Comparison of ENCODE assay signal across 26 cellular contexts in genomic region chr7:114158275-114158674, GRCh38.
"Had no signal": no experiment of that assay in that cellular context is flagged by ENCODE, and none has a peak within 500 bp of the region (broad histone marks: within the 10 kb centered on the region; RNA-seq: fewer than 3 reads in every experiment).

No MANE protein-coding gene starts in this region.

- H3K9me3 ChIP-seq: esophagus muscularis mucosa, left lung, prostate gland, sigmoid colon, testis, tibial artery had no signal

- H3K4me3 ChIP-seq: dorsolateral prefrontal cortex, esophagus muscularis mucosa, left lung, prostate gland, sigmoid colon, testis, tibial artery had no signal

- H3K27me3 ChIP-seq: esophagus muscularis mucosa, left lung, sigmoid colon, testis, tibial artery had no signal

- H3K4me1 ChIP-seq: left lung, prostate gland, testis, tibial artery had no signal

- ATAC-seq: left cardiac atrium; left lung; naive thymus-derived CD4-positive, alpha-beta T cell; right cardiac atrium; stimulated activated memory B cell treated with anti-CD40 and anti-IgM and Interleukin-4, amounts not matched to agents 10 μg/mL and 1 μg/mL and 100 μg/mL, for 72 hours; stimulated activated naive CD8-positive, alpha-beta T cell treated with anti-CD3 and anti-CD28 coated beads, Interleukin-15, Interleukin-2, amounts not matched to agents 100 U/mL and 50 U/mL, for 24 hours had no signal

- DNase-seq: dorsolateral prefrontal cortex; effector CD4-positive, alpha-beta T cell; endodermal cell; foreskin melanocyte; hypothalamus; immature natural killer cell; islet precursor cell; left cardiac atrium; left lung; mesendoderm; midbrain; naive thymus-derived CD4-positive, alpha-beta T cell; nephron progenitor cell; nucleus accumbens; right cardiac atrium; sigmoid colon; stimulated activated CD4-positive, alpha-beta T cell treated with anti-CD3 and anti-CD28 coated beads, Interleukin-2, amount 100 ng/mL, for 24 hours; stimulated activated CD4-positive, alpha-beta T cell treated with anti-CD3 and anti-CD28 coated beads, Interleukin-4, amount 100 ng/mL, for 4 hours; stimulated activated naive CD8-positive, alpha-beta T cell treated with anti-CD3 and anti-CD28 coated beads, Interleukin-15, Interleukin-2, amounts not matched to agents 100 U/mL and 50 U/mL, for 24 hours; substantia nigra; testis; tibial artery had no signal

- H3K36me3 ChIP-seq: esophagus muscularis mucosa, left lung, prostate gland, sigmoid colon, tibial artery had no signal

- H3K27ac ChIP-seq: dorsolateral prefrontal cortex, epithelial cell of prostate, esophagus muscularis mucosa, left lung, prostate gland, sigmoid colon, testis, tibial artery had no signal
